In the genomic region with DNA sequence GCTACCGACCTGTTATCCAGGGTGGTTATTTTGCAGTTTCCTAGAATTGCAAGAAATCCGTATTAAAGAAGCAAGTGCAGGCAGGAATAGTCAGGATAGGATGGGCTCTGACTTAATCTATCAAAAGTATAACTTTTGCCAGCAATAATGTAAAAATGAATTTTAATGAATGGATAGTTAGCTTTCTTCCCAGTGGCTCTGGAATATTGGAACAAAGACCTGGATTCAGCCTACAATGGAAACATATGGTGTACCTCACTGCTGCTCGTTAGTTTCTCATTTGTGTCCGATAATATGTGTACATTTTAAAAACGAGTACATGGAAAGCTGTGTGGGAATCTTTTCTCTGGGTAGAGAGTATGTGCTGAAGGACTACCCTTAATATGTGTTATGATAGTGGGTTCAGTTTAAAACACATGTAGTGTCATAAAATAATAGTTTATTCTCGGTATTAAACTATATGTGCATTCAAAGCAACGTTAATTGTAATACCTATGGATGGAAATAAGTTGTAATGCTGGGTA, we compare ENCODE assay signal across 1 cellular context.
TF ChIP-seq lines count a peak whose summit lies in the region.

No MANE protein-coding gene starts in this region.

TF ChIP-seq in endothelial cell of umbilical vein, 7 proteins besides CTCF, POLR2A, EP300 and RAD21:
- TF ChIP-seq JUN (IDR thresholded peaks at IDR 0.05; ENCODE audit: borderline replicate concordance, insufficient read depth, insufficient read length, low read depth), result no peak
- no peak for TF ChIP-seq GATA2 (IDR thresholded peaks at IDR 0.05; ENCODE audit: insufficient read depth, insufficient read length, low read depth, low read length)
- no peak for TF ChIP-seq MYC (IDR thresholded peaks at IDR 0.05; ENCODE audit: low read depth, low read length)
- no peak for TF ChIP-seq FOS (IDR thresholded peaks at IDR 0.05; ENCODE audit: borderline replicate concordance, insufficient read depth, low read length)
- TF ChIP-seq, protein P1, sequence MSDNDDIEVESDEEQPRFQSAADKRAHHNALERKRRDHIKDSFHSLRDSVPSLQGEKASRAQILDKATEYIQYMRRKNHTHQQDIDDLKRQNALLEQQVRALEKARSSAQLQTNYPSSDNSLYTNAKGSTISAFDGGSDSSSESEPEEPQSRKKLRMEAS (IDR thresholded peaks at IDR 0.05; ENCODE audit: insufficient read depth, insufficient read length), result no peak
- TF ChIP-seq EZH2 (IDR thresholded peaks at IDR 0.05; ENCODE audit: borderline replicate concordance, low read depth, low read length, severe bottlenecking), result no peak
- TF ChIP-seq POLR2AphosphoS5 (IDR thresholded peaks at IDR 0.05; ENCODE audit: insufficient read depth, low read depth, low read length), result no peak
